ENCODE assay signal across 1 cellular context in genomic region chr16:31032736-31033708, GRCh38.
TF ChIP-seq lines count a peak whose summit lies in the region.

A gene with protein sequence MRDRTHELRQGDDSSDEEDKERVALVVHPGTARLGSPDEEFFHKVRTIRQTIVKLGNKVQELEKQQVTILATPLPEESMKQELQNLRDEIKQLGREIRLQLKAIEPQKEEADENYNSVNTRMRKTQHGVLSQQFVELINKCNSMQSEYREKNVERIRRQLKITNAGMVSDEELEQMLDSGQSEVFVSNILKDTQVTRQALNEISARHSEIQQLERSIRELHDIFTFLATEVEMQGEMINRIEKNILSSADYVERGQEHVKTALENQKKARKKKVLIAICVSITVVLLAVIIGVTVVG (plus strand): TSS chr16:31033558. CDS start chr16:31033806, 248 bp downstream.

TF ChIP-seq in HepG2, 621 proteins besides CTCF, POLR2A, EP300 and RAD21 (continued from another document and continues in another):
- TF ChIP-seq, protein P1, sequence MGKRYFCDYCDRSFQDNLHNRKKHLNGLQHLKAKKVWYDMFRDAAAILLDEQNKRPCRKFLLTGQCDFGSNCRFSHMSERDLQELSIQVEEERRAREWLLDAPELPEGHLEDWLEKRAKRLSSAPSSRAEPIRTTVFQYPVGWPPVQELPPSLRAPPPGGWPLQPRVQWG (CRISPR knock-in tag; IDR thresholded peaks at IDR 0.05; ENCODE audit: borderline replicate concordance, low read depth) = no peak
- TF ChIP-seq PLRG1 (conservative IDR thresholded peaks at IDR 0.05) = no peak
- TF ChIP-seq, protein P2, sequence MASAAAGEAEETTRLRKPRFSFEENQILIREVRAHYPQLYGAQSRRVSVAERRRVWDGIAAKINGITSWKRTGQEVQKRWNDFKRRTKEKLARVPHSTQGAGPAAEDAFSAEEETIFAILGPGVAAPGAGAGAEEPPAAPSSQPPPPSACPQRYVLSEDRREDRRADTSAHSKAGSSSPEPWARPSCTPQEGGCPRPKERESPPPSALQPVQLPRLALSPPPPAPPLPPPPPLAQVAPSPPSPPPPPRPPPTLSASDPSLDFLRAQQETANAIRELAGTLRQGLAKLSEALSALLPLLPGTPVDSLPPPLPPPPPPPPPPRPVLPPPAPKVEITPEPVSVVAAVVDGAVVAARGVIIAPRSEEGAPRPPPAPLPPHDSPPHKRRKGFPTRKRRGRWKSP (CRISPR knock-in tag; IDR thresholded peaks at IDR 0.05) = no peak
- TF ChIP-seq AHR (CRISPR knock-in tag; IDR thresholded peaks at IDR 0.05) = peak; percentile 64; the same call in 1 of the 2 replicates
- 0 out of 2 replicates have a peak, but pooled peaks have one; percentile 7 for TF ChIP-seq HHEX (CRISPR knock-in tag; IDR thresholded peaks at IDR 0.05)
- TF ChIP-seq AKAP8 (CRISPR knock-in tag; IDR thresholded peaks at IDR 0.05) = peak; percentile 32; the same call in 1 of the 2 replicates
- TF ChIP-seq ZNF780A (CRISPR knock-in tag; IDR thresholded peaks at IDR 0.05) = peak; percentile 36; the same call in 1 of the 2 replicates
- TF ChIP-seq SP5 (CRISPR knock-in tag; IDR thresholded peaks at IDR 0.05; ENCODE audit: borderline replicate concordance, low read depth) = peak; percentile 65
- peak; percentile 62 for TF ChIP-seq FOXA3 (CRISPR knock-in tag; IDR thresholded peaks at IDR 0.05)
- TF ChIP-seq ZNF678 (CRISPR knock-in tag; IDR thresholded peaks at IDR 0.05) = no peak
- no peak; the same call in 1 of the 2 replicates for TF ChIP-seq ZNF556 (CRISPR knock-in tag; IDR thresholded peaks at IDR 0.05; ENCODE audit: borderline replicate concordance)
- TF ChIP-seq NBN (conservative IDR thresholded peaks at IDR 0.05) = no peak
- TF ChIP-seq BRD4 (CRISPR knock-in tag; IDR thresholded peaks at IDR 0.05) = peak; percentile 66; the same call in 1 of the 2 replicates
- TF ChIP-seq U2AF2 (IDR thresholded peaks at IDR 0.05; ENCODE audit: low read depth, low read length) = no peak
- TF ChIP-seq THAP8 (CRISPR knock-in tag; IDR thresholded peaks at IDR 0.05; ENCODE audit: borderline replicate concordance) = peak; percentile 25; the same call in 1 of the 2 replicates
- no peak for TF ChIP-seq PHB2 (IDR thresholded peaks at IDR 0.05; ENCODE audit: partially characterized antibody)
- peak; percentile 78; the same call in 1 of the 2 replicates for TF ChIP-seq ZNF766 (CRISPR knock-in tag; IDR thresholded peaks at IDR 0.05; ENCODE audit: borderline replicate concordance)
- TF ChIP-seq SIN3B (IDR thresholded peaks at IDR 0.05; ENCODE audit: low read length) = peak; percentile 61; the same call in 1 of the 2 replicates
- no peak for TF ChIP-seq ZBTB8A (CRISPR knock-in tag; IDR thresholded peaks at IDR 0.05; ENCODE audit: borderline replicate concordance, low read depth)
- no peak; the same call in 1 of the 2 replicates for TF ChIP-seq ELF4 (CRISPR knock-in tag; IDR thresholded peaks at IDR 0.05; ENCODE audit: borderline replicate concordance)
- TF ChIP-seq, protein P3, sequence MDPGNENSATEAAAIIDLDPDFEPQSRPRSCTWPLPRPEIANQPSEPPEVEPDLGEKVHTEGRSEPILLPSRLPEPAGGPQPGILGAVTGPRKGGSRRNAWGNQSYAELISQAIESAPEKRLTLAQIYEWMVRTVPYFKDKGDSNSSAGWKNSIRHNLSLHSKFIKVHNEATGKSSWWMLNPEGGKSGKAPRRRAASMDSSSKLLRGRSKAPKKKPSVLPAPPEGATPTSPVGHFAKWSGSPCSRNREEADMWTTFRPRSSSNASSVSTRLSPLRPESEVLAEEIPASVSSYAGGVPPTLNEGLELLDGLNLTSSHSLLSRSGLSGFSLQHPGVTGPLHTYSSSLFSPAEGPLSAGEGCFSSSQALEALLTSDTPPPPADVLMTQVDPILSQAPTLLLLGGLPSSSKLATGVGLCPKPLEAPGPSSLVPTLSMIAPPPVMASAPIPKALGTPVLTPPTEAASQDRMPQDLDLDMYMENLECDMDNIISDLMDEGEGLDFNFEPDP (CRISPR knock-in tag; conservative IDR thresholded peaks at IDR 0.05) = no peak
- no peak for TF ChIP-seq ZBTB44 (CRISPR knock-in tag; IDR thresholded peaks at IDR 0.05)
- TF ChIP-seq LBX2 (CRISPR knock-in tag; IDR thresholded peaks at IDR 0.05; ENCODE audit: borderline replicate concordance) = peak; percentile 62; the same call in 1 of the 2 replicates
- TF ChIP-seq NFRKB (IDR thresholded peaks at IDR 0.05) = no peak
- no peak for TF ChIP-seq MLLT10 (CRISPR knock-in tag; IDR thresholded peaks at IDR 0.05)
- TF ChIP-seq, protein P4, sequence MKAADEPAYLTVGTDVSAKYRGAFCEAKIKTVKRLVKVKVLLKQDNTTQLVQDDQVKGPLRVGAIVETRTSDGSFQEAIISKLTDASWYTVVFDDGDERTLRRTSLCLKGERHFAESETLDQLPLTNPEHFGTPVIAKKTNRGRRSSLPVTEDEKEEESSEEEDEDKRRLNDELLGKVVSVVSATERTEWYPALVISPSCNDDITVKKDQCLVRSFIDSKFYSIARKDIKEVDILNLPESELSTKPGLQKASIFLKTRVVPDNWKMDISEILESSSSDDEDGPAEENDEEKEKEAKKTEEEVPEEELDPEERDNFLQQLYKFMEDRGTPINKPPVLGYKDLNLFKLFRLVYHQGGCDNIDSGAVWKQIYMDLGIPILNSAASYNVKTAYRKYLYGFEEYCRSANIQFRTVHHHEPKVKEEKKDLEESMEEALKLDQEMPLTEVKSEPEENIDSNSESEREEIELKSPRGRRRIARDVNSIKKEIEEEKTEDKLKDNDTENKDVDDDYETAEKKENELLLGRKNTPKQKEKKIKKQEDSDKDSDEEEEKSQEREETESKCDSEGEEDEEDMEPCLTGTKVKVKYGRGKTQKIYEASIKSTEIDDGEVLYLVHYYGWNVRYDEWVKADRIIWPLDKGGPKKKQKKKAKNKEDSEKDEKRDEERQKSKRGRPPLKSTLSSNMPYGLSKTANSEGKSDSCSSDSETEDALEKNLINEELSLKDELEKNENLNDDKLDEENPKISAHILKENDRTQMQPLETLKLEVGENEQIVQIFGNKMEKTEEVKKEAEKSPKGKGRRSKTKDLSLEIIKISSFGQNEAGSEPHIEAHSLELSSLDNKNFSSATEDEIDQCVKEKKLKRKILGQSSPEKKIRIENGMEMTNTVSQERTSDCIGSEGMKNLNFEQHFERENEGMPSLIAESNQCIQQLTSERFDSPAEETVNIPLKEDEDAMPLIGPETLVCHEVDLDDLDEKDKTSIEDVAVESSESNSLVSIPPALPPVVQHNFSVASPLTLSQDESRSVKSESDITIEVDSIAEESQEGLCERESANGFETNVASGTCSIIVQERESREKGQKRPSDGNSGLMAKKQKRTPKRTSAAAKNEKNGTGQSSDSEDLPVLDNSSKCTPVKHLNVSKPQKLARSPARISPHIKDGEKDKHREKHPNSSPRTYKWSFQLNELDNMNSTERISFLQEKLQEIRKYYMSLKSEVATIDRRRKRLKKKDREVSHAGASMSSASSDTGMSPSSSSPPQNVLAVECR (CRISPR knock-in tag; IDR thresholded peaks at IDR 0.05; ENCODE audit: borderline replicate concordance) = peak; percentile 93
- 0 out of 2 replicates have a peak, but pooled peaks have one; percentile 56 for TF ChIP-seq CBFB (CRISPR knock-in tag; IDR thresholded peaks at IDR 0.05)
- TF ChIP-seq, protein P5, sequence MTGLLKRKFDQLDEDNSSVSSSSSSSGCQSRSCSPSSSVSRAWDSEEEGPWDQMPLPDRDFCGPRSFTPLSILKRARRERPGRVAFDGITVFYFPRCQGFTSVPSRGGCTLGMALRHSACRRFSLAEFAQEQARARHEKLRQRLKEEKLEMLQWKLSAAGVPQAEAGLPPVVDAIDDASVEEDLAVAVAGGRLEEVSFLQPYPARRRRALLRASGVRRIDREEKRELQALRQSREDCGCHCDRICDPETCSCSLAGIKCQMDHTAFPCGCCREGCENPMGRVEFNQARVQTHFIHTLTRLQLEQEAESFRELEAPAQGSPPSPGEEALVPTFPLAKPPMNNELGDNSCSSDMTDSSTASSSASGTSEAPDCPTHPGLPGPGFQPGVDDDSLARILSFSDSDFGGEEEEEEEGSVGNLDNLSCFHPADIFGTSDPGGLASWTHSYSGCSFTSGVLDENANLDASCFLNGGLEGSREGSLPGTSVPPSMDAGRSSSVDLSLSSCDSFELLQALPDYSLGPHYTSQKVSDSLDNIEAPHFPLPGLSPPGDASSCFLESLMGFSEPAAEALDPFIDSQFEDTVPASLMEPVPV (CRISPR knock-in tag; IDR thresholded peaks at IDR 0.05) = peak; percentile 98; the same call in 1 of the 2 replicates
- TF ChIP-seq, protein P6, sequence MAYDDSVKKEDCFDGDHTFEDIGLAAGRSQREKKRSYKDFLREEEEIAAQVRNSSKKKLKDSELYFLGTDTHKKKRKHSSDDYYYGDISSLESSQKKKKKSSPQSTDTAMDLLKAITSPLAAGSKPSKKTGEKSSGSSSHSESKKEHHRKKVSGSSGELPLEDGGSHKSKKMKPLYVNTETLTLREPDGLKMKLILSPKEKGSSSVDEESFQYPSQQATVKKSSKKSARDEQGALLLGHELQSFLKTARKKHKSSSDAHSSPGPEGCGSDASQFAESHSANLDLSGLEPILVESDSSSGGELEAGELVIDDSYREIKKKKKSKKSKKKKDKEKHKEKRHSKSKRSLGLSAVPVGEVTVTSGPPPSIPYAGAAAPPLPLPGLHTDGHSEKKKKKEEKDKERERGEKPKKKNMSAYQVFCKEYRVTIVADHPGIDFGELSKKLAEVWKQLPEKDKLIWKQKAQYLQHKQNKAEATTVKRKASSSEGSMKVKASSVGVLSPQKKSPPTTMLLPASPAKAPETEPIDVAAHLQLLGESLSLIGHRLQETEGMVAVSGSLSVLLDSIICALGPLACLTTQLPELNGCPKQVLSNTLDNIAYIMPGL (CRISPR knock-in tag; IDR thresholded peaks at IDR 0.05; ENCODE audit: borderline replicate concordance in 1 of 2, low read depth in 1 of 2) = peak; percentile 58 to 72; a peak in 3 of 4 replicates
- peak; percentile 72; the same call in 1 of the 2 replicates for TF ChIP-seq KLF13 (CRISPR knock-in tag; IDR thresholded peaks at IDR 0.05)
- peak; percentile 60; the same call in 1 of the 2 replicates for TF ChIP-seq SP2 (CRISPR knock-in tag; IDR thresholded peaks at IDR 0.05)
- TF ChIP-seq MAFG (CRISPR knock-in tag; IDR thresholded peaks at IDR 0.05) = no peak
- TF ChIP-seq ATF7-NPFF (CRISPR knock-in tag; IDR thresholded peaks at IDR 0.05; ENCODE audit: low read depth) = peak; percentile 87
- peak; percentile 96 for TF ChIP-seq THAP11 (CRISPR knock-in tag; IDR thresholded peaks at IDR 0.05)
- TF ChIP-seq, protein P7, sequence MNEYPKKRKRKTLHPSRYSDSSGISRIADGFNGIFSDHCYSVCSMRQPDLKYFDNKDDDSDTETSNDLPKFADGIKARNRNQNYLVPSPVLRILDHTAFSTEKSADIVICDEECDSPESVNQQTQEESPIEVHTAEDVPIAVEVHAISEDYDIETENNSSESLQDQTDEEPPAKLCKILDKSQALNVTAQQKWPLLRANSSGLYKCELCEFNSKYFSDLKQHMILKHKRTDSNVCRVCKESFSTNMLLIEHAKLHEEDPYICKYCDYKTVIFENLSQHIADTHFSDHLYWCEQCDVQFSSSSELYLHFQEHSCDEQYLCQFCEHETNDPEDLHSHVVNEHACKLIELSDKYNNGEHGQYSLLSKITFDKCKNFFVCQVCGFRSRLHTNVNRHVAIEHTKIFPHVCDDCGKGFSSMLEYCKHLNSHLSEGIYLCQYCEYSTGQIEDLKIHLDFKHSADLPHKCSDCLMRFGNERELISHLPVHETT (CRISPR knock-in tag; conservative IDR thresholded peaks at IDR 0.05) = no peak; the same call in 1 of the 2 replicates
- no peak; the same call in 1 of the 2 replicates for TF ChIP-seq BRCA1 (CRISPR knock-in tag; IDR thresholded peaks at IDR 0.05)
- peak; percentile 95 for TF ChIP-seq SPEN (CRISPR knock-in tag; IDR thresholded peaks at IDR 0.05; ENCODE audit: low read depth)
- no peak for TF ChIP-seq ZFP1 (CRISPR knock-in tag; IDR thresholded peaks at IDR 0.05)
- TF ChIP-seq ZNF432 (CRISPR knock-in tag; IDR thresholded peaks at IDR 0.05; ENCODE audit: borderline replicate concordance) = no peak
- no peak for TF ChIP-seq KAT7 (CRISPR knock-in tag; IDR thresholded peaks at IDR 0.05; ENCODE audit: borderline replicate concordance)
- 0 out of 2 replicates have a peak, but pooled peaks have one; percentile 45 for TF ChIP-seq HOXA7 (CRISPR knock-in tag; IDR thresholded peaks at IDR 0.05)
- TF ChIP-seq NR2F2 (IDR thresholded peaks at IDR 0.05; ENCODE audit: borderline replicate concordance, low read depth) = peak; percentile 10; the same call in 1 of the 2 replicates
- peak; percentile 96 for TF ChIP-seq ZNF337 (CRISPR knock-in tag; IDR thresholded peaks at IDR 0.05; ENCODE audit: borderline replicate concordance, low read depth)
- TF ChIP-seq ELF1 (CRISPR knock-in tag; IDR thresholded peaks at IDR 0.05) = peak; percentile 95
- TF ChIP-seq FOXM1 (CRISPR knock-in tag; IDR thresholded peaks at IDR 0.05) = no peak
- TF ChIP-seq FOXP1 (IDR thresholded peaks at IDR 0.05) = no peak
- TF ChIP-seq FOXP1 (CRISPR knock-in tag; IDR thresholded peaks at IDR 0.05) = peak; percentile 28; the same call in 1 of the 2 replicates
- peak; percentile 80 for TF ChIP-seq ZNF788 (CRISPR knock-in tag; IDR thresholded peaks at IDR 0.05; ENCODE audit: borderline replicate concordance)
- TF ChIP-seq ZNF816 (CRISPR knock-in tag; IDR thresholded peaks at IDR 0.05; ENCODE audit: borderline replicate concordance) = no peak
- no peak for TF ChIP-seq HNRNPUL1 (IDR thresholded peaks at IDR 0.05; ENCODE audit: low read depth, low read length)
